Comparison of ENCODE assay signal across 11 cellular contexts in the genomic region with DNA sequence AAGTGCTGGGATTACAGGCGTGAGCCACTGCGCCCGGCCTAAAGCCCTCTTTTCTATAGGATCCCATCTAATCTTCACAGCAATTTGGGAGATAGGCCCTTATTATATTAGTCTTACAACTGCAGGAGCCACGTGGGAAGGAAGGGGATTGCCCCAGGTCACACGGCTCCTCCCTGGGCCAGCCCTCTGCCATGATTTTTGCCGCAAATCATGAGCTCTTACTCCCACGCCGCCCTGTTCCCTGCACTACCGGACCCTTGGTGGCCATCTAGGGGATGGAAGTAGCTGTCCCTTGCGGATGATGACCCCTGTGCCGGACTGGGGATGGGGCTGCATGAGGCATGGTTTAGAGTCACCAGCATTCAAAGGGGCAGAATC. TPM values are rescaled to one million over a fixed set of nuclear protein-coding genes. Genes with fewer than 3 reads are reported as not detected.
A peak's percentile ranks its signal among the peaks of the same experiment; 100 is the strongest.
DNase-seq lines count a peak whose midpoint lies in the region; ATAC-seq and TF ChIP-seq lines count a peak whose summit lies in the region.
"Had no signal": no experiment of that assay in that cellular context is flagged by ENCODE, and none has a peak within 500 bp of the region (broad histone marks: within the 10 kb centered on the region; RNA-seq: fewer than 3 reads in every experiment).

No MANE protein-coding gene starts in this region.

- POLR2A ChIA-PET in SK-N-SH (lab: Yijun Ruan, JAX), result interaction anchor here (0.6 to 3.2 kb wide), 4 partner anchors 24 to 116 kb away, joined by 3 to 20 read pairs (median 4); no protein-coding TSS in a partner anchor

- WGBS in SK-N-SH (ENCODE audit: low lambda C conversion rate), result 93% methylated on average over 9 of the region's 11 CpGs

- no peaks in the 10 kb centered on the region for H3K36me3 Mint-ChIP-seq in nephron progenitor cell (ENCODE audit: low read depth)

- H3K4me2 ChIP-seq in SK-N-SH, result no peak overlapping the region

- H4K20me1 ChIP-seq in SK-N-SH (ENCODE audit: insufficient read depth), result no peaks in the 10 kb centered on the region

- DNase-seq in COLO829 (ENCODE audit: low spot score), result peak; percentile 66
- peak; percentile 92 for DNase-seq in NCI-H146 (lab: John Stamatoyannopoulos, UW)
- no peak for DNase-seq in dorsolateral prefrontal cortex
- no peak for DNase-seq in nephron progenitor cell
- DNase-seq in SK-N-SH, result no peak
- DNase-seq in NOMO-1 (lab: John Stamatoyannopoulos, UW; ENCODE audit: unreplicated experiment in 2 of 2), result no peak
- DNase-seq: activated CD4-positive, alpha-beta T cell treated with anti-CD3 and anti-CD28 coated beads, Interleukin-2, amount 50 U/mL, for 48 hours; lower lobe of right lung; NCI-H226 had no signal

- TF ChIP-seq RAD21 in SK-N-SH (IDR thresholded peaks at IDR 0.05; ENCODE audit: low read length), result no peak

- H3K4me1 ChIP-seq in SK-N-SH (ENCODE audit: control insufficient read depth in 1 of 2, insufficient read depth in 2 of 2, low read depth in 1 of 2, low read length in 1 of 2), result peaks cover 0 to 19% of the 10 kb centered on the region in 2 experiments; a peak in 1 of 4 replicates

- no peak overlapping the region for H3K9ac ChIP-seq in SK-N-SH

- H3K27ac ChIP-seq in dorsolateral prefrontal cortex (peak overlapping the region in 57 of 59 donors; percentile 85 to 100 (median 98)), SK-N-SH (ENCODE audit: low read depth in 2 of 2, low read length in 1 of 2) (no peak overlapping the region)

- H3K27me3 ChIP-seq in dorsolateral prefrontal cortex, result no peaks in the 10 kb centered on the region
- no peaks in the 10 kb centered on the region for H3K27me3 ChIP-seq in SK-N-SH (ENCODE audit: insufficient read depth)

- H3K4me3 Mint-ChIP-seq in nephron progenitor cell, result peak overlapping the region; percentile 48

- intact Hi-C loops in dorsolateral prefrontal cortex (cut with DNase I), result loop anchor here (5.0 to 10.0 kb wide), 2 partner anchors 68 to 165 kb away; no protein-coding TSS in a partner anchor

- no peaks in the 10 kb centered on the region for H3K9me3 ChIP-seq in SK-N-SH
- H3K9me3 ChIP-seq: lower lobe of right lung had no signal

- ATAC-seq in HG03571 (IDR thresholded peaks at IDR 0.05; ENCODE audit: unreplicated experiment), result no peak
- ATAC-seq in HG02852 (IDR thresholded peaks at IDR 0.05; ENCODE audit: unreplicated experiment), result no peak

- H3K4me3 ChIP-seq in dorsolateral prefrontal cortex (no peak overlapping the region), SK-N-SH (ENCODE audit: low read depth in 2 of 2, low read length in 1 of 2) (no peak overlapping the region)

- TF ChIP-seq EP300 in SK-N-SH (IDR thresholded peaks at IDR 0.05; ENCODE audit: borderline replicate concordance in 1 of 2, low read depth in 1 of 2, low read length in 1 of 2), result no peak

- CTCF ChIA-PET in SK-N-SH (lab: Yijun Ruan, JAX), result interaction anchor here (1.2 to 29.4 kb wide), 7 partner anchors 11 to 163 kb away, joined by 3 to 1218 read pairs (median 3); a partner anchor contains a TSS

- H3K4me1 Mint-ChIP-seq in nephron progenitor cell, result peaks cover 58% of the 10 kb centered on the region

- peak overlapping the region; percentile 81 for H3K27ac Mint-ChIP-seq in nephron progenitor cell

- no peaks in the 10 kb centered on the region for H3K79me2 ChIP-seq in SK-N-SH (ENCODE audit: insufficient read depth)

- TF ChIP-seq CTCF in dorsolateral prefrontal cortex (IDR thresholded peaks at IDR 0.05 in 54 of 56, conservative IDR thresholded peaks at IDR 0.05 in 2 of 56; ENCODE audit: low read depth in 1 of 56, partially characterized antibody in 56 of 56) (no peak), nephron progenitor cell (IDR thresholded peaks at IDR 0.05) (no peak), SK-N-SH (IDR thresholded peaks at IDR 0.05) (no peak)

- peaks cover 4% of the 10 kb centered on the region for H3K27me3 Mint-ChIP-seq in nephron progenitor cell (ENCODE audit: low read depth, poor library complexity)

- no peaks in the 10 kb centered on the region for H3K9me2 ChIP-seq in SK-N-SH

- H2AFZ ChIP-seq in SK-N-SH (ENCODE audit: low read depth), result no peak overlapping the region

- peaks cover 6% of the 10 kb centered on the region for H3F3A ChIP-seq in SK-N-SH (replicated peaks; ENCODE audit: insufficient read depth)

- H3K36me3 ChIP-seq in SK-N-SH (replicated peaks in 1 of 2; ENCODE audit: control insufficient read depth in 1 of 2, insufficient read depth in 2 of 2, low read length in 1 of 2), result no peaks in the 10 kb centered on the region
- H3K36me3 ChIP-seq: lower lobe of right lung had no signal

- no peaks in the 10 kb centered on the region for H3K9me3 Mint-ChIP-seq in nephron progenitor cell

TF ChIP-seq in SK-N-SH, 30 proteins besides CTCF, POLR2A, EP300 and RAD21:
- TF ChIP-seq TCF12 (IDR thresholded peaks at IDR 0.05), result no peak
- no peak for TF ChIP-seq SIN3A (IDR thresholded peaks at IDR 0.05; ENCODE audit: borderline replicate concordance, low read depth, low read length)
- TF ChIP-seq YY1 (IDR thresholded peaks at IDR 0.05; ENCODE audit: low read depth), result no peak
- no peak for TF ChIP-seq TEAD4 (IDR thresholded peaks at IDR 0.05; ENCODE audit: borderline replicate concordance, insufficient read depth)
- TF ChIP-seq POLR2AphosphoS5 (IDR thresholded peaks at IDR 0.05; ENCODE audit: low read depth, low read length), result no peak
- TF ChIP-seq SMC3 (IDR thresholded peaks at IDR 0.05; ENCODE audit: low read depth, low read length), result no peak
- TF ChIP-seq NFIC (IDR thresholded peaks at IDR 0.05; ENCODE audit: borderline replicate concordance), result no peak
- TF ChIP-seq, protein P1, sequence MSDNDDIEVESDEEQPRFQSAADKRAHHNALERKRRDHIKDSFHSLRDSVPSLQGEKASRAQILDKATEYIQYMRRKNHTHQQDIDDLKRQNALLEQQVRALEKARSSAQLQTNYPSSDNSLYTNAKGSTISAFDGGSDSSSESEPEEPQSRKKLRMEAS (IDR thresholded peaks at IDR 0.05; ENCODE audit: low read depth), result no peak
- TF ChIP-seq TAF1 (IDR thresholded peaks at IDR 0.05; ENCODE audit: borderline replicate concordance, low read depth, low read length), result no peak
- no peak for TF ChIP-seq MEF2A (IDR thresholded peaks at IDR 0.05; ENCODE audit: borderline replicate concordance, low read depth)
- TF ChIP-seq FOXJ3 (CRISPR knock-in tag; IDR thresholded peaks at IDR 0.05), result no peak
- TF ChIP-seq, protein P2, sequence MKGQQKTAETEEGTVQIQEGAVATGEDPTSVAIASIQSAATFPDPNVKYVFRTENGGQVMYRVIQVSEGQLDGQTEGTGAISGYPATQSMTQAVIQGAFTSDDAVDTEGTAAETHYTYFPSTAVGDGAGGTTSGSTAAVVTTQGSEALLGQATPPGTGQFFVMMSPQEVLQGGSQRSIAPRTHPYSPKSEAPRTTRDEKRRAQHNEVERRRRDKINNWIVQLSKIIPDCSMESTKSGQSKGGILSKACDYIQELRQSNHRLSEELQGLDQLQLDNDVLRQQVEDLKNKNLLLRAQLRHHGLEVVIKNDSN (IDR thresholded peaks at IDR 0.05; ENCODE audit: borderline replicate concordance, low read depth), result no peak
- TF ChIP-seq CHD2 (IDR thresholded peaks at IDR 0.05; ENCODE audit: low read length, partially characterized antibody), result no peak
- TF ChIP-seq, protein P3, sequence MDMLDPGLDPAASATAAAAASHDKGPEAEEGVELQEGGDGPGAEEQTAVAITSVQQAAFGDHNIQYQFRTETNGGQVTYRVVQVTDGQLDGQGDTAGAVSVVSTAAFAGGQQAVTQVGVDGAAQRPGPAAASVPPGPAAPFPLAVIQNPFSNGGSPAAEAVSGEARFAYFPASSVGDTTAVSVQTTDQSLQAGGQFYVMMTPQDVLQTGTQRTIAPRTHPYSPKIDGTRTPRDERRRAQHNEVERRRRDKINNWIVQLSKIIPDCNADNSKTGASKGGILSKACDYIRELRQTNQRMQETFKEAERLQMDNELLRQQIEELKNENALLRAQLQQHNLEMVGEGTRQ (IDR thresholded peaks at IDR 0.05; ENCODE audit: borderline replicate concordance, low read depth, low read length), result no peak
- TF ChIP-seq, protein P4, sequence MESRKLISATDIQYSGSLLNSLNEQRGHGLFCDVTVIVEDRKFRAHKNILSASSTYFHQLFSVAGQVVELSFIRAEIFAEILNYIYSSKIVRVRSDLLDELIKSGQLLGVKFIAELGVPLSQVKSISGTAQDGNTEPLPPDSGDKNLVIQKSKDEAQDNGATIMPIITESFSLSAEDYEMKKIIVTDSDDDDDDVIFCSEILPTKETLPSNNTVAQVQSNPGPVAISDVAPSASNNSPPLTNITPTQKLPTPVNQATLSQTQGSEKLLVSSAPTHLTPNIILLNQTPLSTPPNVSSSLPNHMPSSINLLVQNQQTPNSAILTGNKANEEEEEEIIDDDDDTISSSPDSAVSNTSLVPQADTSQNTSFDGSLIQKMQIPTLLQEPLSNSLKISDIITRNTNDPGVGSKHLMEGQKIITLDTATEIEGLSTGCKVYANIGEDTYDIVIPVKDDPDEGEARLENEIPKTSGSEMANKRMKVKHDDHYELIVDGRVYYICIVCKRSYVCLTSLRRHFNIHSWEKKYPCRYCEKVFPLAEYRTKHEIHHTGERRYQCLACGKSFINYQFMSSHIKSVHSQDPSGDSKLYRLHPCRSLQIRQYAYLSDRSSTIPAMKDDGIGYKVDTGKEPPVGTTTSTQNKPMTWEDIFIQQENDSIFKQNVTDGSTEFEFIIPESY (IDR thresholded peaks at IDR 0.05; ENCODE audit: borderline replicate concordance, low read depth), result no peak

RNA-seq across cellular contexts. Expression of a gene that starts 28.4 kb away (rescaled TPM):
- total RNA-seq in dorsolateral prefrontal cortex, result 1,000 to 10,000 TPM in 1 of 120 experiments, 100 to 1,000 TPM in 119; 326 to 1,103 (median 509) TPM
- polyA plus RNA-seq in SK-N-SH (2012; rRNA removed), result 517 and 767 TPM in 2 replicates
- polyA plus RNA-seq in SK-N-SH (2012; cell fraction: cytosol; rRNA removed), result 733 and 1,021 TPM in 2 replicates
- 319 and 439 TPM in 2 replicates for polyA plus RNA-seq in SK-N-SH (2012; cell fraction: nucleus; rRNA removed)

Comparison
In these comparisons a context has a peak if more than half of its experiments do, and no peak if none do; other contexts are left out.
1. DNase-seq: peak in COLO829 (single experiment) and NCI-H146 (single experiment); none in dorsolateral prefrontal cortex (0 of 10), nephron progenitor cell (single experiment), SK-N-SH (single experiment) and NOMO-1 (0 of 2).
2. H3K27ac ChIP-seq: peak in dorsolateral prefrontal cortex (57 of 59); none in SK-N-SH (0 of 2).